ENCODE assay signal across 1 cellular context in genomic region chr7:66269978-66270377, GRCh38.
TF ChIP-seq lines count a peak whose summit lies in the region.

No MANE protein-coding gene starts in this region.

TF ChIP-seq in H1, 55 proteins besides CTCF, POLR2A, EP300 and RAD21 (continued from another document):
- TF ChIP-seq CHD2 (IDR thresholded peaks at IDR 0.05; ENCODE audit: low read length) (no peak), CTBP2 (IDR thresholded peaks at IDR 0.05; ENCODE audit: borderline replicate concordance, insufficient read depth, insufficient read length, low read length) (no peak), TAF7 (optimal IDR thresholded peaks at IDR 0.05; ENCODE audit: borderline replicate concordance, low read depth, low read length) (no peak), SP1 (IDR thresholded peaks at IDR 0.05; ENCODE audit: low read depth, low read length) (no peak), KDM4A (IDR thresholded peaks at IDR 0.05; ENCODE audit: low read depth, low read length, severe bottlenecking) (no peak), BRCA1 (IDR thresholded peaks at IDR 0.05; ENCODE audit: low read depth, low read length) (no peak), POLR2AphosphoS5 (IDR thresholded peaks at IDR 0.05; ENCODE audit: low read depth, low read length) (no peak), BACH1 (IDR thresholded peaks at IDR 0.05; ENCODE audit: low read length) (no peak), CBX5 (IDR thresholded peaks at IDR 0.05; ENCODE audit: low read depth, low read length) (no peak)
- TF ChIP-seq, protein P1, sequence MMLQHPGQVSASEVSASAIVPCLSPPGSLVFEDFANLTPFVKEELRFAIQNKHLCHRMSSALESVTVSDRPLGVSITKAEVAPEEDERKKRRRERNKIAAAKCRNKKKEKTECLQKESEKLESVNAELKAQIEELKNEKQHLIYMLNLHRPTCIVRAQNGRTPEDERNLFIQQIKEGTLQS (IDR thresholded peaks at IDR 0.05; ENCODE audit: insufficient read depth, low read depth, low read length): no peak
